ENCODE assay signal across 8 cellular contexts in the genomic region with DNA sequence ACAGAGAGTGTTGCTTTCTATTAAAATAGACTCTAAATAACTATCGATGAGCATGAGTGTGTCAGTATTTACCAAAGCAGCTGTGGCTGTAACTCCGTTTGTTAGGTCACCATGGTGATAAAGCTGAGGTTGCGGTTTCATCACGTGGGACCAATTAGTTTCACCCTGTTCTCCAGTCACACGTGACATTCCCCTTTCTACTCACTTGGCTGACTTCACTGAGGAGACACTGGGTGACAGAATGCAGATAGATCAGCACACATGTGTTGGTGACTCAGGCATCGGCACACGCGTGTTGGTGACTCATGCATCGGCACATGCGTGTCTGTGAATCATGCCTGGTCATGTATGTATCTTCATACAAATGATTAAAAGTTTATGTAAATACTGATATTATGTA.
DNase-seq lines count a peak whose midpoint lies in the region; ATAC-seq and TF ChIP-seq lines count a peak whose summit lies in the region.

No MANE protein-coding gene starts in this region.

- H3K4me1 Mint-ChIP-seq in HFFc6 (ENCODE audit: low read depth), result peaks cover 39% of the 10 kb centered on the region

- CTCF ChIA-PET in BJ (lab: Yijun Ruan, JAX), result no interaction called here

- no peaks in the 10 kb centered on the region for H3K9me3 Mint-ChIP-seq in HFFc6

- no peaks in the 10 kb centered on the region for H3K9me3 ChIP-seq in heart right ventricle

- ATAC-seq in heart right ventricle (peak; percentile 62 to 97 (median 84)), GM21526 (IDR thresholded peaks at IDR 0.05; ENCODE audit: low FRiP score, unreplicated experiment) (no peak), HG03108 (IDR thresholded peaks at IDR 0.05; ENCODE audit: unreplicated experiment) (no peak)

- H3K27me3 Mint-ChIP-seq in HFFc6 (ENCODE audit: insufficient read depth), result peaks cover 2% of the 10 kb centered on the region

- H3K27ac ChIP-seq in heart right ventricle, result peak overlapping the region in 1 of 10 donors; percentile 36

- no peaks in the 10 kb centered on the region for H3K36me3 Mint-ChIP-seq in HFFc6 (ENCODE audit: low read depth)

- intact Hi-C loops in heart right ventricle (cut with DNase I), result no loop called here

- no peak overlapping the region for H3K4me3 Mint-ChIP-seq in HFFc6

- H3K27me3 ChIP-seq in BJ (ENCODE audit: control insufficient read depth, insufficient read depth, low read length) (no peaks in the 10 kb centered on the region), heart right ventricle (peaks cover 0 to 4% (median 0%) of the 10 kb centered on the region in 7 donors)

- TF ChIP-seq CTCF in BJ (IDR thresholded peaks at IDR 0.05; ENCODE audit: insufficient read depth, low read depth, low read length) (no peak), HFFc6 (IDR thresholded peaks at IDR 0.05) (no peak), heart right ventricle (IDR thresholded peaks at IDR 0.05) (no peak)

- H3K4me1 ChIP-seq in heart right ventricle, result peaks cover 0 to 18% (median 8%) of the 10 kb centered on the region in 9 donors

- DNase-seq in BJ (ENCODE audit: low read depth) (peak; percentile 97), HFFc6 (peak; percentile 99), SHP77 treated with DMSO at 0.1 percent for 48 hours (lab: John Stamatoyannopoulos, UW) (peak; percentile 28), heart right ventricle (peak in 1 of 2 donors; percentile 46), SIG-M5 treated with dmso at 0.1 percent for 504 hours (lab: John Stamatoyannopoulos, UW; ENCODE audit: unreplicated experiment) (no peak)
- DNase-seq in stimulated activated CD4-positive, alpha-beta T cell treated with anti-CD3 and anti-CD28 coated beads, Interleukin-15, amount 100 ng/mL, for 24 hours, result no peak

- 65 to 70% methylated on average over 10 of the region's 10 CpGs for WGBS in heart right ventricle, 2 donors

- peak overlapping the region; percentile 62 for H3K27ac Mint-ChIP-seq in HFFc6

- POLR2A ChIA-PET in BJ (lab: Charles Lee), result no interaction called here

- H3K4me3 ChIP-seq in BJ (ENCODE audit: low read depth, low read length), result no peak overlapping the region
- H3K4me3 ChIP-seq in heart right ventricle, result no peak overlapping the region

- H3K36me3 ChIP-seq in BJ (ENCODE audit: control insufficient read depth, insufficient read depth, low read length) (no peaks in the 10 kb centered on the region), heart right ventricle (no peaks in the 10 kb centered on the region)

Comparison
In these comparisons a context has a peak if more than half of its experiments do, and no peak if none do; other contexts are left out.
1. DNase-seq: peak in BJ (single experiment), HFFc6 (single experiment) and SHP77 treated with DMSO at 0.1 percent for 48 hours (single experiment); none in stimulated activated CD4-positive, alpha-beta T cell treated with anti-CD3 and anti-CD28 coated beads, Interleukin-15, amount 100 ng/mL, for 24 hours (single experiment) and SIG-M5 treated with dmso at 0.1 percent for 504 hours (single experiment).
2. ATAC-seq: peak in heart right ventricle (8 of 8); none in GM21526 (single experiment) and HG03108 (single experiment).